In genomic region chrX:154812341-154813101, GRCh38 we compare ENCODE assay signal across 3 cellular contexts.
TF ChIP-seq lines count a peak whose summit lies in the region.

No MANE protein-coding gene starts in this region.

TF ChIP-seq in A549, 52 proteins besides CTCF, POLR2A, EP300 and RAD21:
- TF ChIP-seq HES2 (IDR thresholded peaks at IDR 0.05), result no peak
- 0 out of 2 replicates have a peak, but pooled peaks have one; percentile 6 for TF ChIP-seq ZC3H11A (IDR thresholded peaks at IDR 0.05)
TF ChIP-seq in A549: peak in this region for 1.

TF ChIP-seq in HEK293, 187 proteins besides CTCF, POLR2A, EP300 and RAD21 (continues in another document):
- TF ChIP-seq PRDM10 (tag by site-specific recombination; IDR thresholded peaks at IDR 0.05) (no peak; the same call in 1 of the 2 replicates), ZNF292 (tag by site-specific recombination; IDR thresholded peaks at IDR 0.05; ENCODE audit: borderline replicate concordance, low read depth) (0 out of 2 replicates have a peak, but pooled peaks have one; percentile 30), ZNF629 (tag by site-specific recombination; IDR thresholded peaks at IDR 0.05) (0 out of 2 replicates have a peak, but pooled peaks have one; percentile 22), ZNF555 (tag by site-specific recombination; conservative IDR thresholded peaks at IDR 0.05) (peak; percentile 74), ZNF280C (tag by site-specific recombination; IDR thresholded peaks at IDR 0.05) (no peak), ZNF404 (tag by site-specific recombination; IDR thresholded peaks at IDR 0.05) (peak; percentile 59; the same call in 1 of the 2 replicates), ZBTB8A (tag by site-specific recombination; IDR thresholded peaks at IDR 0.05) (peak; percentile 73), ZBTB11 (tag by site-specific recombination; conservative IDR thresholded peaks at IDR 0.05; ENCODE audit: low read depth) (peak; percentile 77), ZXDB (tag by site-specific recombination; IDR thresholded peaks at IDR 0.05) (peak; percentile 35; the same call in 1 of the 2 replicates), ZNF202 (tag by site-specific recombination; IDR thresholded peaks at IDR 0.05; ENCODE audit: borderline replicate concordance) (0 out of 2 replicates have a peak, but pooled peaks have one; percentile 49), ZNF561 (tag by site-specific recombination; IDR thresholded peaks at IDR 0.05; ENCODE audit: borderline replicate concordance) (no peak), ZNF560 (tag by site-specific recombination; IDR thresholded peaks at IDR 0.05; ENCODE audit: borderline replicate concordance) (peak; percentile 67; the same call in 1 of the 2 replicates), ZNF354C (tag by site-specific recombination; IDR thresholded peaks at IDR 0.05; ENCODE audit: borderline replicate concordance, low read depth) (no peak), ZNF664 (tag by site-specific recombination; IDR thresholded peaks at IDR 0.05) (0 out of 2 replicates have a peak, but pooled peaks have one; percentile 27)

TF ChIP-seq in K562, 482 proteins besides CTCF, POLR2A, EP300 and RAD21:
- TF ChIP-seq BRD4 (IDR thresholded peaks at IDR 0.05) (no peak), MEIS2 (IDR thresholded peaks at IDR 0.05; ENCODE audit: partially characterized antibody) (peak; percentile 83), RBM17 (IDR thresholded peaks at IDR 0.05; ENCODE audit: borderline replicate concordance, low read depth, low read length) (no peak), PKNOX1 (IDR thresholded peaks at IDR 0.05) (peak; percentile 75), ZNF277 (CRISPR knock-in tag; IDR thresholded peaks at IDR 0.05; ENCODE audit: borderline replicate concordance) (no peak), SMAD2 (IDR thresholded peaks at IDR 0.05; ENCODE audit: low read depth, low read length) (no peak), ATF3 (IDR thresholded peaks at IDR 0.05) (no peak), ATF3 (CRISPR knock-in tag; conservative IDR thresholded peaks at IDR 0.05) (no peak), CHD1 (IDR thresholded peaks at IDR 0.05; ENCODE audit: low read length) (no peak), PBX2 (CRISPR knock-in tag; IDR thresholded peaks at IDR 0.05; ENCODE audit: low read depth) (no peak), PBX2 (tag; conservative IDR thresholded peaks at IDR 0.05; ENCODE audit: low read depth) (peak; percentile 37; the same call in 1 of the 2 replicates), RAD51 (IDR thresholded peaks at IDR 0.05; ENCODE audit: borderline replicate concordance, low read depth) (no peak), GTF2F1 (IDR thresholded peaks at IDR 0.05; ENCODE audit: low read depth, low read length) (no peak), SP2 (IDR thresholded peaks at IDR 0.05; ENCODE audit: extremely low read depth, low read depth, low read length, poor library complexity, severe bottlenecking) (no peak), ZNF586 (CRISPR knock-in tag; conservative IDR thresholded peaks at IDR 0.05) (no peak), NCOA2 (IDR thresholded peaks at IDR 0.05; ENCODE audit: partially characterized antibody in 2 of 2) (no peak), ZNF77 (CRISPR knock-in tag; IDR thresholded peaks at IDR 0.05) (no peak), CREBBP (IDR thresholded peaks at IDR 0.05; ENCODE audit: low read depth, low read length) (no peak), ZNF3 (CRISPR knock-in tag; IDR thresholded peaks at IDR 0.05) (no peak), COPS2 (conservative IDR thresholded peaks at IDR 0.05) (no peak), ZBTB43 (CRISPR knock-in tag; IDR thresholded peaks at IDR 0.05) (no peak), FOXK1 (CRISPR knock-in tag; IDR thresholded peaks at IDR 0.05; ENCODE audit: borderline replicate concordance) (no peak), ELF1 (tag; IDR thresholded peaks at IDR 0.05) (no peak), PRDM10 (IDR thresholded peaks at IDR 0.05; ENCODE audit: partially characterized antibody) (peak; percentile 65), ZBTB8A (IDR thresholded peaks at IDR 0.05; ENCODE audit: partially characterized antibody) (no peak), ZNF174 (CRISPR knock-in tag; IDR thresholded peaks at IDR 0.05) (no peak), PHB2 (IDR thresholded peaks at IDR 0.05; ENCODE audit: low read depth) (no peak), POLR2AphosphoS2 (IDR thresholded peaks at IDR 0.05; ENCODE audit: low read length) (no peak), ZBTB5 (IDR thresholded peaks at IDR 0.05) (no peak)
